9 cellular contexts compared by ENCODE assay signal in the genomic region with DNA sequence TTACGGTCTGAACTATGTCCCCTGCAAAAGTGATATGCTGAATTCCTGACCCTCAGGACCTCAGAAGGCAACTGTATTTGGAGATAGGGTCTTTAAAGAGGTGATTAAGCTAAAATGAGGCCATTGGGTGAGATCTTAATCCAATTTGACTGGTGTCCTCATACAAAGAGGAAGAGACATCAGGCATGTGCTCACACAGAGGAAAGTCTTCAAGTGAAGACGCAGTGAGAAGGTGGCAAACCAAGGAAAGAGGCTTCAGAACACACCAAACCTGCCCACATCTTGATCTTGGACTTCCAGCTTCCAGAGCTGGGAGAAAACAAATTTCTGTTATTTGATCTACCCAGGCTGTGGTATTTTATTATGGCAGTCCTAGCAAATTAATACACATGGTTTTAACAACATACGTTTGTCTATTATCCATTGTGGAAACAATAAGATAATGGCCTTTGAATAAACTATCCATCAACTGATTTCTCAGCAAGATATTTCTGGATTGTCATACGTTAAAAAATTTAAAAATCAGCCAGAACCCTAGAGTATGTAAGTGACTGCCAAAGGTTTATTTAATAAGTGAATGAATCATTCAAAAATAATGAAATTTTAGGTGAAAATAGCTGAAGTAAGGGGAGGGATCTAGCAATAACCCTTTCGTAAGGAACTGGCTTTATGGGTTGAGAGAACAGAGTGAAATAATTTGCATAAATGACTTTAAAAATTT. TPM values are rescaled to one million over a fixed set of nuclear protein-coding genes. Genes with fewer than 3 reads are reported as not detected.
A peak's percentile ranks its signal among the peaks of the same experiment; 100 is the strongest.
DNase-seq lines count a peak whose midpoint lies in the region; ATAC-seq and TF ChIP-seq lines count a peak whose summit lies in the region.
"Had no signal": no experiment of that assay in that cellular context is flagged by ENCODE, and none has a peak within 500 bp of the region (broad histone marks: within the 10 kb centered on the region; RNA-seq: fewer than 3 reads in every experiment).

No MANE protein-coding gene starts in this region.

- H3K4me3 Mint-ChIP-seq in CD4-positive, alpha-beta T cell = peak overlapping the region; percentile 75
- peak overlapping the region; percentile 75 to 91 (median 81) for H3K4me3 Mint-ChIP-seq in naive thymus-derived CD4-positive, alpha-beta T cell
- no peak overlapping the region for H3K4me3 Mint-ChIP-seq in progenitor cell of endocrine pancreas (ENCODE audit: low read depth)

- peaks cover 56 to 61% of the 10 kb centered on the region in 2 donors for H3K4me1 ChIP-seq in naive thymus-derived CD4-positive, alpha-beta T cell (ENCODE audit: control insufficient read depth in 2 of 2, insufficient read depth in 2 of 2, low read length in 2 of 2)

- no peak for TF ChIP-seq CTCF in CD4-positive, alpha-beta T cell (IDR thresholded peaks at IDR 0.05)
- no peak for TF ChIP-seq CTCF in progenitor cell of endocrine pancreas (IDR thresholded peaks at IDR 0.05; ENCODE audit: unreplicated experiment)

- peaks cover 84% of the 10 kb centered on the region for H3K36me3 Mint-ChIP-seq in CD4-positive, alpha-beta T cell (ENCODE audit: low read depth)
- peaks cover 28 to 39% of the 10 kb centered on the region in 2 donors for H3K36me3 Mint-ChIP-seq in activated naive CD4-positive, alpha-beta T cell treated with anti-CD3 and anti-CD28 coated beads, Interleukin-2, amount 50 U/mL, for 72 hours
- peaks cover 0 to 64% (median 40%) of the 10 kb centered on the region in 5 donors for H3K36me3 Mint-ChIP-seq in naive thymus-derived CD4-positive, alpha-beta T cell
- H3K36me3 Mint-ChIP-seq in progenitor cell of endocrine pancreas (ENCODE audit: insufficient read depth) = no peaks in the 10 kb centered on the region

- peak overlapping the region; percentile 95 for H3K27ac Mint-ChIP-seq in CD4-positive, alpha-beta T cell
- peak overlapping the region; percentile 89 to 96 for H3K27ac Mint-ChIP-seq in activated naive CD4-positive, alpha-beta T cell treated with anti-CD3 and anti-CD28 coated beads, Interleukin-2, amount 50 U/mL, for 72 hours
- H3K27ac Mint-ChIP-seq in naive thymus-derived CD4-positive, alpha-beta T cell = peak overlapping the region; percentile 88 to 99 (median 97)
- no peak overlapping the region for H3K27ac Mint-ChIP-seq in progenitor cell of endocrine pancreas

- H3K27me3 ChIP-seq in CD4-positive, alpha-beta T cell (ENCODE audit: control insufficient read depth, insufficient read depth, low read length) = no peaks in the 10 kb centered on the region
- no peaks in the 10 kb centered on the region for H3K27me3 ChIP-seq in naive thymus-derived CD4-positive, alpha-beta T cell (ENCODE audit: control insufficient read depth in 2 of 2, insufficient read depth in 2 of 2, low read length in 2 of 2)

- DNase-seq in CD4-positive, alpha-beta T cell = no peak
- no peak for DNase-seq in activated naive CD4-positive, alpha-beta T cell treated with anti-CD3 and anti-CD28 coated beads, Interleukin-2, amount 50 U/mL, for 72 hours (ENCODE audit: low spot score in 2 of 2)
- DNase-seq in naive thymus-derived CD4-positive, alpha-beta T cell = no peak
- DNase-seq in left colon (no peak), progenitor cell of endocrine pancreas (ENCODE audit: low spot score, unreplicated experiment) (no peak)
- DNase-seq: activated CD4-positive, CD25-positive, alpha-beta regulatory T cell had no signal

- H3K4me1 Mint-ChIP-seq in CD4-positive, alpha-beta T cell (ENCODE audit: low read depth) = peaks cover 75% of the 10 kb centered on the region
- H3K4me1 Mint-ChIP-seq in naive thymus-derived CD4-positive, alpha-beta T cell = peaks cover 59 to 83% (median 75%) of the 10 kb centered on the region in 7 donors
- peaks cover 7% of the 10 kb centered on the region for H3K4me1 Mint-ChIP-seq in progenitor cell of endocrine pancreas (ENCODE audit: low read depth)

- no peak for ATAC-seq in CD4-positive, alpha-beta T cell (ENCODE audit: poor library complexity)
- no peak for ATAC-seq in activated naive CD4-positive, alpha-beta T cell treated with anti-CD3 and anti-CD28 coated beads, Interleukin-2, amount 50 U/mL, for 72 hours
- ATAC-seq in naive thymus-derived CD4-positive, alpha-beta T cell = no peak
- no peak for ATAC-seq in HG03280 (IDR thresholded peaks at IDR 0.05; ENCODE audit: unreplicated experiment)
- ATAC-seq in activated CD4-positive, CD25-positive, alpha-beta regulatory T cell treated with anti-CD3 and anti-CD28 coated beads, Interleukin-2, amount 50 U/mL, for 24 hours = no peak
- no peak for ATAC-seq in left colon

- H3K9me3 ChIP-seq in CD4-positive, alpha-beta T cell (ENCODE audit: control insufficient read depth, low read length) = no peaks in the 10 kb centered on the region
- H3K9me3 ChIP-seq in KOPT-K1 (ENCODE audit: insufficient read depth, low read length, poor library complexity, severe bottlenecking) = no peaks in the 10 kb centered on the region
- no peaks in the 10 kb centered on the region for H3K9me3 ChIP-seq in naive thymus-derived CD4-positive, alpha-beta T cell (ENCODE audit: control insufficient read depth in 2 of 3, low read length in 3 of 3)

- H3K27me3 Mint-ChIP-seq in CD4-positive, alpha-beta T cell = no peaks in the 10 kb centered on the region
- no peaks in the 10 kb centered on the region for H3K27me3 Mint-ChIP-seq in naive thymus-derived CD4-positive, alpha-beta T cell
- H3K27me3 Mint-ChIP-seq in progenitor cell of endocrine pancreas = no peaks in the 10 kb centered on the region

- POLR2A ChIA-PET in CD4-positive, alpha-beta T cell (lab: Charles Lee) = interaction anchor here (0.6 to 5.9 kb wide), 7 partner anchors 9 to 196 kb away, joined by 3 to 54 read pairs (median 5); a partner anchor contains a TSS
- POLR2A ChIA-PET in naive thymus-derived CD4-positive, alpha-beta T cell (lab: Charles Lee) = interaction anchor here (0.7 to 22.6 kb wide), 8 partner anchors 8 to 98 kb away, joined by 3 to 277 read pairs (median 3); a partner anchor contains a TSS

- H3K27ac ChIP-seq in CD4-positive, alpha-beta T cell (ENCODE audit: low read depth, low read length) = peak overlapping the region; percentile 91
- H3K27ac ChIP-seq in KOPT-K1 (ENCODE audit: low read depth, low read length, poor library complexity, severe bottlenecking) = peak overlapping the region; percentile 98
- peak overlapping the region; percentile 90 for H3K27ac ChIP-seq in naive thymus-derived CD4-positive, alpha-beta T cell (ENCODE audit: low read depth, low read length)

- CTCF ChIA-PET in CD4-positive, alpha-beta T cell (lab: Charles Lee) = interaction anchor here (2.1 to 15.8 kb wide), 3 partner anchors 10 to 12 kb away, joined by 7 to 243 read pairs (median 10); no protein-coding TSS in a partner anchor
- CTCF ChIA-PET in naive thymus-derived CD4-positive, alpha-beta T cell (lab: Charles Lee) = interaction anchor here (0.6 to 21.2 kb wide), 7 partner anchors 12 to 128 kb away, joined by 3 to 223 read pairs (median 4); no protein-coding TSS in a partner anchor

- H3K36me3 ChIP-seq in KOPT-K1 (ENCODE audit: insufficient read depth, low read length) = peaks cover 27% of the 10 kb centered on the region
- peaks cover 0 to 20% (median 6%) of the 10 kb centered on the region in 3 experiments for H3K36me3 ChIP-seq in naive thymus-derived CD4-positive, alpha-beta T cell (ENCODE audit: control insufficient read depth in 2 of 3, insufficient read depth in 3 of 3, low read length in 3 of 3)

- intact Hi-C loops in CD4-positive, alpha-beta T cell (cut with DNase I, micrococcal nuclease) = loop anchor here in 1 of 2 experiments (5.0 kb wide), 1 partner anchor 99 kb away; no protein-coding TSS in a partner anchor
- intact Hi-C loops in naive thymus-derived CD4-positive, alpha-beta T cell (cut with micrococcal nuclease) = loop anchor here (10.0 kb wide), 2 partner anchors 574 to 626 kb away; a partner anchor contains a TSS
- intact Hi-C loops in left colon (cut with DNase I, micrococcal nuclease) = no loop called here

- H3K9me3 Mint-ChIP-seq in CD4-positive, alpha-beta T cell = no peaks in the 10 kb centered on the region
- peaks cover 0 to 3% of the 10 kb centered on the region in 2 donors for H3K9me3 Mint-ChIP-seq in activated naive CD4-positive, alpha-beta T cell treated with anti-CD3 and anti-CD28 coated beads, Interleukin-2, amount 50 U/mL, for 72 hours
- peaks cover 0 to 5% (median 0%) of the 10 kb centered on the region in 11 donors for H3K9me3 Mint-ChIP-seq in naive thymus-derived CD4-positive, alpha-beta T cell
- no peaks in the 10 kb centered on the region for H3K9me3 Mint-ChIP-seq in progenitor cell of endocrine pancreas (ENCODE audit: low read depth)

- H3K4me3 ChIP-seq in naive thymus-derived CD4-positive, alpha-beta T cell (ENCODE audit: low read length) = peak overlapping the region; percentile 44

RNA-seq across cellular contexts. Expression of a gene that starts 6.5 kb away (rescaled TPM):
- 100 to 1,000 TPM; 237 to 264 TPM for total RNA-seq in CD4-positive, alpha-beta T cell
- total RNA-seq in activated naive CD4-positive, alpha-beta T cell treated with anti-CD3 and anti-CD28 coated beads, Interleukin-2, amount 50 U/mL, for 72 hours = 100 to 1,000 TPM; 138 to 262 TPM
- total RNA-seq in naive thymus-derived CD4-positive, alpha-beta T cell = 100 to 1,000 TPM; 272 to 514 (median 397) TPM
- 100 to 1,000 TPM in 1 of 2 donors, 10 to 100 TPM in 1; 92.3 to 103 TPM for polyA plus RNA-seq in naive thymus-derived CD4-positive, alpha-beta T cell
- total RNA-seq in left colon = 10 to 100 TPM in 1 of 2 donors, 1 to 10 TPM in 1; 8.8 to 17.4 TPM
- total RNA-seq in progenitor cell of endocrine pancreas = 12.9 and 17.3 TPM in 2 replicates

Comparison
In these comparisons a context has a peak if more than half of its experiments do, and no peak if none do; other contexts are left out.
1. intact Hi-C loops: an anchor here in naive thymus-derived CD4-positive, alpha-beta T cell (10.0 kb wide); none called in left colon.